Comparison of ENCODE assay signal across 16 cellular contexts in genomic region chr16:23498863-23499262, GRCh38. TPM values are rescaled to one million over a fixed set of nuclear protein-coding genes. Genes with fewer than 3 reads are reported as not detected.
A peak's percentile ranks its signal among the peaks of the same experiment; 100 is the strongest.
DNase-seq lines count a peak whose midpoint lies in the region; ATAC-seq and TF ChIP-seq lines count a peak whose summit lies in the region.
"Had no signal": no experiment of that assay in that cellular context is flagged by ENCODE, and none has a peak within 500 bp of the region (broad histone marks: within the 10 kb centered on the region; RNA-seq: fewer than 3 reads in every experiment).

No MANE protein-coding gene starts in this region.

- POLR2A ChIA-PET in activated CD4-positive, alpha-beta memory T cell treated with anti-CD3 and anti-CD28 coated beads for 36 hours (lab: Charles Lee): no interaction called here
- POLR2A ChIA-PET in activated CD4-positive, alpha-beta memory T cell treated with anti-CD3 and anti-CD28 coated beads, Interleukin-2, amount 10 ng/mL, durations not matched to agents 7 days and 5 days (lab: Charles Lee): interaction anchor here (2.3 kb wide), 1 partner anchor 11 kb away, joined by 8 read pairs; the partner anchor contains the start of gene GGA2
- POLR2A ChIA-PET in activated naive CD8-positive, alpha-beta T cell treated with anti-CD3 and anti-CD28 coated beads, Interleukin-2, amount 10 ng/mL, durations not matched to agents 7 days and 5 days (lab: Charles Lee): no interaction called here
- POLR2A ChIA-PET in Caco-2 (lab: Charles Lee): no interaction called here

- no peak for ATAC-seq in activated naive CD8-positive, alpha-beta T cell treated with anti-CD3 and anti-CD28 coated beads, Interleukin-2, amount 10 ng/mL, durations not matched to agents 7 days and 5 days (ENCODE audit: low read depth)
- ATAC-seq in left ventricle myocardium superior: peak; percentile 76
- ATAC-seq in stimulated activated naive B cell treated with anti-CD40 and anti-IgM and Interleukin-4, amounts not matched to agents 10 μg/mL and 1 μg/mL and 100 μg/mL, for 72 hours (replicated peaks): no peak
- ATAC-seq: left colon had no signal

- peak overlapping the region; percentile 6 for H3K27ac Mint-ChIP-seq in activated CD4-positive, alpha-beta memory T cell treated with anti-CD3 and anti-CD28 coated beads for 36 hours
- H3K27ac Mint-ChIP-seq in activated CD4-positive, alpha-beta memory T cell treated with anti-CD3 and anti-CD28 coated beads, Interleukin-2, amount 10 ng/mL, durations not matched to agents 7 days and 5 days: no peak overlapping the region
- peak overlapping the region; percentile 3 for H3K27ac Mint-ChIP-seq in activated naive CD8-positive, alpha-beta T cell treated with anti-CD3 and anti-CD28 coated beads, Interleukin-2, amount 10 ng/mL, durations not matched to agents 7 days and 5 days
- H3K27ac Mint-ChIP-seq in stimulated activated naive B cell treated with anti-CD40 and anti-IgM and Interleukin-4, amounts not matched to agents 10 μg/mL and 1 μg/mL and 100 μg/mL, for 72 hours: peak overlapping the region; percentile 91
- H3K27ac Mint-ChIP-seq in Caco-2 (ENCODE audit: unreplicated experiment): no peak overlapping the region

- no peaks in the 10 kb centered on the region for H3K9me3 ChIP-seq in Caco-2
- H3K9me3 ChIP-seq: pancreas, sigmoid colon had no signal

- BruUV-seq in Caco-2 (replicated peaks; lab: Mats Ljungman, UMichigan): no TSS peak

- no peak for TF ChIP-seq CTCF in Caco-2 (IDR thresholded peaks at IDR 0.05; ENCODE audit: insufficient read depth in 1 of 2, low read depth in 1 of 2, low read length in 1 of 2, severe bottlenecking in 1 of 2, unreplicated experiment in 1 of 2)

- H3K4me1 Mint-ChIP-seq in activated CD4-positive, alpha-beta memory T cell treated with anti-CD3 and anti-CD28 coated beads for 36 hours (ENCODE audit: low read depth): peaks cover 44% of the 10 kb centered on the region
- peaks cover 51% of the 10 kb centered on the region for H3K4me1 Mint-ChIP-seq in activated CD4-positive, alpha-beta memory T cell treated with anti-CD3 and anti-CD28 coated beads, Interleukin-2, amount 10 ng/mL, durations not matched to agents 7 days and 5 days
- H3K4me1 Mint-ChIP-seq in activated naive CD8-positive, alpha-beta T cell treated with anti-CD3 and anti-CD28 coated beads, Interleukin-2, amount 10 ng/mL, durations not matched to agents 7 days and 5 days: peaks cover 26% of the 10 kb centered on the region
- H3K4me1 Mint-ChIP-seq in stimulated activated naive B cell treated with anti-CD40 and anti-IgM and Interleukin-4, amounts not matched to agents 10 μg/mL and 1 μg/mL and 100 μg/mL, for 72 hours: peaks cover 51 to 70% of the 10 kb centered on the region in 2 donors
- peaks cover 10% of the 10 kb centered on the region for H3K4me1 Mint-ChIP-seq in Caco-2 (ENCODE audit: low read depth, unreplicated experiment)

- intact Hi-C loops in activated CD4-positive, alpha-beta memory T cell treated with anti-CD3 and anti-CD28 coated beads for 36 hours (cut with micrococcal nuclease): no loop called here
- intact Hi-C loops in left ventricle myocardium superior (cut with micrococcal nuclease) (no loop called here), Caco-2 (cut with micrococcal nuclease; ENCODE audit: unreplicated experiment) (no loop called here)

- peaks cover 11% of the 10 kb centered on the region for H3K36me3 Mint-ChIP-seq in activated CD4-positive, alpha-beta memory T cell treated with anti-CD3 and anti-CD28 coated beads for 36 hours
- H3K36me3 Mint-ChIP-seq in activated CD4-positive, alpha-beta memory T cell treated with anti-CD3 and anti-CD28 coated beads, Interleukin-2, amount 10 ng/mL, durations not matched to agents 7 days and 5 days (ENCODE audit: low read depth): peaks cover 41% of the 10 kb centered on the region
- peaks cover 3% of the 10 kb centered on the region for H3K36me3 Mint-ChIP-seq in activated naive CD8-positive, alpha-beta T cell treated with anti-CD3 and anti-CD28 coated beads, Interleukin-2, amount 10 ng/mL, durations not matched to agents 7 days and 5 days
- H3K36me3 Mint-ChIP-seq in stimulated activated naive B cell treated with anti-CD40 and anti-IgM and Interleukin-4, amounts not matched to agents 10 μg/mL and 1 μg/mL and 100 μg/mL, for 72 hours: peaks cover 23 to 43% of the 10 kb centered on the region in 2 donors
- H3K36me3 Mint-ChIP-seq in Caco-2 (ENCODE audit: insufficient read depth, unreplicated experiment): peaks cover 58% of the 10 kb centered on the region

- H3K27me3 Mint-ChIP-seq in activated CD4-positive, alpha-beta memory T cell treated with anti-CD3 and anti-CD28 coated beads for 36 hours: no peaks in the 10 kb centered on the region
- no peaks in the 10 kb centered on the region for H3K27me3 Mint-ChIP-seq in activated CD4-positive, alpha-beta memory T cell treated with anti-CD3 and anti-CD28 coated beads, Interleukin-2, amount 10 ng/mL, durations not matched to agents 7 days and 5 days
- no peaks in the 10 kb centered on the region for H3K27me3 Mint-ChIP-seq in activated naive CD8-positive, alpha-beta T cell treated with anti-CD3 and anti-CD28 coated beads, Interleukin-2, amount 10 ng/mL, durations not matched to agents 7 days and 5 days
- H3K27me3 Mint-ChIP-seq in stimulated activated naive B cell treated with anti-CD40 and anti-IgM and Interleukin-4, amounts not matched to agents 10 μg/mL and 1 μg/mL and 100 μg/mL, for 72 hours: no peaks in the 10 kb centered on the region
- no peaks in the 10 kb centered on the region for H3K27me3 Mint-ChIP-seq in Caco-2 (ENCODE audit: insufficient read depth, unreplicated experiment)

- no peaks in the 10 kb centered on the region for H3K9me3 Mint-ChIP-seq in activated CD4-positive, alpha-beta memory T cell treated with anti-CD3 and anti-CD28 coated beads for 36 hours
- no peaks in the 10 kb centered on the region for H3K9me3 Mint-ChIP-seq in activated CD4-positive, alpha-beta memory T cell treated with anti-CD3 and anti-CD28 coated beads, Interleukin-2, amount 10 ng/mL, durations not matched to agents 7 days and 5 days
- H3K9me3 Mint-ChIP-seq in activated naive CD8-positive, alpha-beta T cell treated with anti-CD3 and anti-CD28 coated beads, Interleukin-2, amount 10 ng/mL, durations not matched to agents 7 days and 5 days: no peaks in the 10 kb centered on the region
- H3K9me3 Mint-ChIP-seq in stimulated activated naive B cell treated with anti-CD40 and anti-IgM and Interleukin-4, amounts not matched to agents 10 μg/mL and 1 μg/mL and 100 μg/mL, for 72 hours: no peaks in the 10 kb centered on the region
- H3K9me3 Mint-ChIP-seq in Caco-2 (ENCODE audit: unreplicated experiment): no peaks in the 10 kb centered on the region
- H3K9me3 Mint-ChIP-seq: nephron had no signal

- no peak overlapping the region for H3K4me3 Mint-ChIP-seq in activated CD4-positive, alpha-beta memory T cell treated with anti-CD3 and anti-CD28 coated beads for 36 hours
- H3K4me3 Mint-ChIP-seq in activated CD4-positive, alpha-beta memory T cell treated with anti-CD3 and anti-CD28 coated beads, Interleukin-2, amount 10 ng/mL, durations not matched to agents 7 days and 5 days: no peak overlapping the region
- no peak overlapping the region for H3K4me3 Mint-ChIP-seq in activated naive CD8-positive, alpha-beta T cell treated with anti-CD3 and anti-CD28 coated beads, Interleukin-2, amount 10 ng/mL, durations not matched to agents 7 days and 5 days
- no peak overlapping the region for H3K4me3 Mint-ChIP-seq in stimulated activated naive B cell treated with anti-CD40 and anti-IgM and Interleukin-4, amounts not matched to agents 10 μg/mL and 1 μg/mL and 100 μg/mL, for 72 hours
- H3K4me3 Mint-ChIP-seq in Caco-2 (ENCODE audit: unreplicated experiment): no peak overlapping the region
- H3K4me3 Mint-ChIP-seq: nephron had no signal

- DNase-seq in activated CD4-positive, alpha-beta memory T cell treated with anti-CD3 and anti-CD28 coated beads for 36 hours: no peak
- DNase-seq in activated CD4-positive, alpha-beta memory T cell treated with anti-CD3 and anti-CD28 coated beads, Interleukin-2, amount 10 ng/mL, durations not matched to agents 7 days and 5 days: no peak
- no peak for DNase-seq in activated naive CD8-positive, alpha-beta T cell treated with anti-CD3 and anti-CD28 coated beads, Interleukin-2, amount 10 ng/mL, durations not matched to agents 7 days and 5 days
- DNase-seq in left ventricle myocardium superior: no peak
- DNase-seq in stimulated activated naive B cell treated with anti-CD40 and anti-IgM and Interleukin-4, amounts not matched to agents 10 μg/mL and 1 μg/mL and 100 μg/mL, for 72 hours: no peak
- no peak for DNase-seq in Caco-2
- DNase-seq in activated CD8-positive, alpha-beta memory T cell treated with anti-CD3 and anti-CD28 coated beads, Interleukin-2, amount 50 U/mL, for 48 hours: no peak
- no peak for DNase-seq in stimulated activated CD4-positive, alpha-beta T cell treated with anti-CD3 and anti-CD28 coated beads, Interleukin-12 subunit alpha, Interleukin-12 subunit beta, amount 100 ng/mL, for 4 hours
- DNase-seq: 8988T, COR-L47, left colon, midbrain, NCI-H524, pancreas, sigmoid colon had no signal

- no peak overlapping the region for H3K4me3 ChIP-seq in Caco-2 (ENCODE audit: low read depth, low read length)
- H3K4me3 ChIP-seq: pancreas, sigmoid colon had no signal

- no peaks in the 10 kb centered on the region for H3K27me3 ChIP-seq in Caco-2 (replicated peaks; ENCODE audit: control insufficient read depth, insufficient read depth, low read length)
- H3K27me3 ChIP-seq: pancreas, sigmoid colon had no signal

- H3K36me3 ChIP-seq in Caco-2 (ENCODE audit: control insufficient read depth, insufficient read depth, low read length): peaks cover 1% of the 10 kb centered on the region

- peaks cover 14% of the 10 kb centered on the region for H3K4me1 ChIP-seq in Caco-2

- CTCF ChIA-PET in activated CD4-positive, alpha-beta memory T cell treated with anti-CD3 and anti-CD28 coated beads for 36 hours (lab: Charles Lee): interaction anchor here (0.5 kb wide), 1 partner anchor 546 kb away, joined by 3 read pairs; no protein-coding TSS in a partner anchor
- CTCF ChIA-PET in activated CD4-positive, alpha-beta memory T cell treated with anti-CD3 and anti-CD28 coated beads, Interleukin-2, amount 10 ng/mL, durations not matched to agents 7 days and 5 days (lab: Charles Lee): no interaction called here
- CTCF ChIA-PET in Caco-2 (lab: Charles Lee): no interaction called here

RNA-seq across cellular contexts. Expression of gene GGA2, which starts 11.4 kb away (rescaled TPM):
- total RNA-seq in activated CD4-positive, alpha-beta memory T cell treated with anti-CD3 and anti-CD28 coated beads for 36 hours: 10 to 100 TPM; 73.3 to 75.1 TPM
- 10 to 100 TPM; 95.3 to 97.8 TPM for total RNA-seq in activated CD4-positive, alpha-beta memory T cell treated with anti-CD3 and anti-CD28 coated beads, Interleukin-2, amount 10 ng/mL, durations not matched to agents 7 days and 5 days
- total RNA-seq in activated naive CD8-positive, alpha-beta T cell treated with anti-CD3 and anti-CD28 coated beads, Interleukin-2, amount 10 ng/mL, durations not matched to agents 7 days and 5 days: 100 to 1,000 TPM; 125 to 137 TPM
- total RNA-seq in left ventricle myocardium superior (52.1 TPM), Caco-2 (2022) (92.7 and 93.4 TPM in 2 replicates)

RNA-seq across cellular contexts. Expression of gene COG7, which starts 45.9 kb away (rescaled TPM):
- 10 to 100 TPM; 17.0 to 18.1 TPM for total RNA-seq in activated CD4-positive, alpha-beta memory T cell treated with anti-CD3 and anti-CD28 coated beads for 36 hours
- 10 to 100 TPM; 18.0 to 19.0 TPM for total RNA-seq in activated CD4-positive, alpha-beta memory T cell treated with anti-CD3 and anti-CD28 coated beads, Interleukin-2, amount 10 ng/mL, durations not matched to agents 7 days and 5 days
- total RNA-seq in activated naive CD8-positive, alpha-beta T cell treated with anti-CD3 and anti-CD28 coated beads, Interleukin-2, amount 10 ng/mL, durations not matched to agents 7 days and 5 days: 10 to 100 TPM; 22.3 to 23.6 TPM
- total RNA-seq in left ventricle myocardium superior: 11.3 TPM
- total RNA-seq in Caco-2 (2022): 12.0 and 12.4 TPM in 2 replicates

RNA-seq across cellular contexts. Expression of gene EARS2, which starts 58.3 kb away (rescaled TPM):
- 10 to 100 TPM; 21.6 to 23.6 TPM for total RNA-seq in activated CD4-positive, alpha-beta memory T cell treated with anti-CD3 and anti-CD28 coated beads for 36 hours
- total RNA-seq in activated CD4-positive, alpha-beta memory T cell treated with anti-CD3 and anti-CD28 coated beads, Interleukin-2, amount 10 ng/mL, durations not matched to agents 7 days and 5 days: 10 to 100 TPM in 1 of 2 experiments, 1 to 10 TPM in 1; 9.3 to 11.0 TPM
- 10 to 100 TPM; 11.0 to 11.2 TPM for total RNA-seq in activated naive CD8-positive, alpha-beta T cell treated with anti-CD3 and anti-CD28 coated beads, Interleukin-2, amount 10 ng/mL, durations not matched to agents 7 days and 5 days
- 22.0 TPM for total RNA-seq in left ventricle myocardium superior
- total RNA-seq in Caco-2 (2022): 29.6 and 32.4 TPM in 2 replicates

RNA-seq across cellular contexts. Expression of gene UBFD1, which starts 58.7 kb away (rescaled TPM):
- total RNA-seq in activated CD4-positive, alpha-beta memory T cell treated with anti-CD3 and anti-CD28 coated beads for 36 hours: 10 to 100 TPM; 53.9 to 54.4 TPM
- 10 to 100 TPM; 36.6 to 39.7 TPM for total RNA-seq in activated CD4-positive, alpha-beta memory T cell treated with anti-CD3 and anti-CD28 coated beads, Interleukin-2, amount 10 ng/mL, durations not matched to agents 7 days and 5 days
- 10 to 100 TPM; 43.3 to 44.6 TPM for total RNA-seq in activated naive CD8-positive, alpha-beta T cell treated with anti-CD3 and anti-CD28 coated beads, Interleukin-2, amount 10 ng/mL, durations not matched to agents 7 days and 5 days
- total RNA-seq in left ventricle myocardium superior (73.8 TPM), Caco-2 (2022) (78.6 and 83.1 TPM in 2 replicates)

Comparison
In these comparisons a context has a peak if more than half of its experiments do, and no peak if none do; other contexts are left out.
1. H3K27ac Mint-ChIP-seq: peak in activated CD4-positive, alpha-beta memory T cell treated with anti-CD3 and anti-CD28 coated beads for 36 hours (single experiment), activated naive CD8-positive, alpha-beta T cell treated with anti-CD3 and anti-CD28 coated beads, Interleukin-2, amount 10 ng/mL, durations not matched to agents 7 days and 5 days (single experiment) and stimulated activated naive B cell treated with anti-CD40 and anti-IgM and Interleukin-4, amounts not matched to agents 10 μg/mL and 1 μg/mL and 100 μg/mL, for 72 hours (single experiment); none in activated CD4-positive, alpha-beta memory T cell treated with anti-CD3 and anti-CD28 coated beads, Interleukin-2, amount 10 ng/mL, durations not matched to agents 7 days and 5 days (single experiment) and Caco-2 (single experiment).